8 cellular contexts compared by ENCODE assay signal in genomic region chr2:26173596-26174482, GRCh38.
DNase-seq lines count a peak whose midpoint lies in the region; ATAC-seq and TF ChIP-seq lines count a peak whose summit lies in the region.

No MANE protein-coding gene starts in this region.

- H3K36me3 ChIP-seq in tibial artery, result no peaks in the 10 kb centered on the region

- no peaks in the 10 kb centered on the region for H3K9me3 Mint-ChIP-seq in memory B cell

- peak overlapping the region; percentile 88 for H3K4me3 Mint-ChIP-seq in memory B cell

- H3K4me1 ChIP-seq in tibial artery, result peaks cover 0 to 24% (median 18%) of the 10 kb centered on the region in 4 donors

- H3K36me3 Mint-ChIP-seq in memory B cell, result no peaks in the 10 kb centered on the region

- H3K9me3 ChIP-seq in tibial artery, result no peaks in the 10 kb centered on the region

- H3K27ac Mint-ChIP-seq in memory B cell, result no peak overlapping the region

- H3K4me1 Mint-ChIP-seq in memory B cell, result peaks cover 17% of the 10 kb centered on the region

- ATAC-seq in memory B cell (ENCODE audit: low read depth), result no peak
- no peak for ATAC-seq in HG02885 (IDR thresholded peaks at IDR 0.05; ENCODE audit: poor library complexity, unreplicated experiment)
- ATAC-seq in HG03097 (IDR thresholded peaks at IDR 0.05; ENCODE audit: low FRiP score, unreplicated experiment), result no peak

- no peak for TF ChIP-seq CTCF in tibial artery (IDR thresholded peaks at IDR 0.05)

- intact Hi-C loops in tibial artery (cut with DNase I; ENCODE audit: low total_unique reads), result no loop called here

- H3K27me3 Mint-ChIP-seq in memory B cell, result peaks cover 24% of the 10 kb centered on the region

- peaks cover 0 to 59% of the 10 kb centered on the region in 2 donors for H3K27me3 ChIP-seq in tibial artery

- DNase-seq in activated effector memory CD4-positive, alpha-beta T cell treated with anti-CD3 and anti-CD28 coated beads, Interleukin-2, amount 50 U/mL, for 16 hours, result peak; percentile 58
- DNase-seq in activated effector memory CD4-positive, alpha-beta T cell treated with Interleukin-2 at 50 U/mL for 16 hours, result no peak
- no peak for DNase-seq in memory B cell (ENCODE audit: low spot score in 2 of 2)
- no peak for DNase-seq in tibial artery
- DNase-seq in NCI-H446 treated with DMSO at 0.1 percent for 48 hours (lab: John Stamatoyannopoulos, UW), result no peak

- H3K27ac ChIP-seq in angular gyrus (ENCODE audit: low read depth, low read length), result peak overlapping the region; percentile 13
- no peak overlapping the region for H3K27ac ChIP-seq in tibial artery

- peak overlapping the region; percentile 31 to 51 for H3K4me3 ChIP-seq in tibial artery
